1 cellular context compared by ENCODE assay signal in genomic region chr6:72654101-72654618, GRCh38.
TF ChIP-seq lines count a peak whose summit lies in the region.

No MANE protein-coding gene starts in this region.

TF ChIP-seq in HepG2, 621 proteins besides CTCF, POLR2A, EP300 and RAD21 (continued from another document):
- TF ChIP-seq NFAT5 (CRISPR knock-in tag; IDR thresholded peaks at IDR 0.05) (no peak), MBNL3 (CRISPR knock-in tag; conservative IDR thresholded peaks at IDR 0.05) (no peak)
